2 cellular contexts compared by ENCODE assay signal in the genomic region with DNA sequence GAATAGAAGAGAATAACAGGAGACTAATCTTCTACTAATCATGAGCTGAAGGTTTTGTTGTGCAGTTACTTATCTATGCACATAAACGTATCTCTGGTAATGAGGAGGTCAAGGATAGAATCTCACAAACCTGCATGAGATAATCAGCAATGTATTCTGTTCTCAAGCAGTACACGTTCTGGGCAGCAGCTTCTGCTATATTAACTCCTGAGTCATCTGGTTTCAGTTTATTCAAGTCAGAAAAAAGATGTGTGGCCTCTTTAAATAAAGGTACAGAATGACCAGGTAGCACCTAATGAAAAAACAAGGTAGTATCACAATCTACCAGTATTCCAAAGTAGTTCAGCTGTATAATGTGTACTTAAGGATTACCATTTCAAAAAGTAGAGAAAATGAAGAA.
TF ChIP-seq lines count a peak whose summit lies in the region.

No MANE protein-coding gene starts in this region.

TF ChIP-seq in IMR-90, 13 proteins besides CTCF, POLR2A, EP300 and RAD21:
- no peak for TF ChIP-seq RCOR1 (IDR thresholded peaks at IDR 0.05; ENCODE audit: insufficient replicate concordance, low read length)
- TF ChIP-seq RFX5 (IDR thresholded peaks at IDR 0.05; ENCODE audit: low read depth, low read length): no peak
- TF ChIP-seq FOS (IDR thresholded peaks at IDR 0.05; ENCODE audit: low read depth, low read length): no peak
- TF ChIP-seq SMC3 (IDR thresholded peaks at IDR 0.05; ENCODE audit: low read depth, low read length): no peak
- no peak for TF ChIP-seq BHLHE40 (IDR thresholded peaks at IDR 0.05; ENCODE audit: low read depth, low read length)
- TF ChIP-seq CEBPB (IDR thresholded peaks at IDR 0.05; ENCODE audit: low read depth, low read length): no peak
- TF ChIP-seq, protein P1, sequence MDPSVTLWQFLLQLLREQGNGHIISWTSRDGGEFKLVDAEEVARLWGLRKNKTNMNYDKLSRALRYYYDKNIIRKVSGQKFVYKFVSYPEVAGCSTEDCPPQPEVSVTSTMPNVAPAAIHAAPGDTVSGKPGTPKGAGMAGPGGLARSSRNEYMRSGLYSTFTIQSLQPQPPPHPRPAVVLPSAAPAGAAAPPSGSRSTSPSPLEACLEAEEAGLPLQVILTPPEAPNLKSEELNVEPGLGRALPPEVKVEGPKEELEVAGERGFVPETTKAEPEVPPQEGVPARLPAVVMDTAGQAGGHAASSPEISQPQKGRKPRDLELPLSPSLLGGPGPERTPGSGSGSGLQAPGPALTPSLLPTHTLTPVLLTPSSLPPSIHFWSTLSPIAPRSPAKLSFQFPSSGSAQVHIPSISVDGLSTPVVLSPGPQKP (IDR thresholded peaks at IDR 0.05; ENCODE audit: borderline replicate concordance, low read depth, low read length): no peak

TF ChIP-seq in GM12878, 131 proteins besides CTCF, POLR2A, EP300 and RAD21:
- TF ChIP-seq ZNF384 (IDR thresholded peaks at IDR 0.05; ENCODE audit: borderline replicate concordance, low read depth, low read length) (no peak), HDAC2 (IDR thresholded peaks at IDR 0.05) (no peak)
